8 cellular contexts compared by ENCODE assay signal in the genomic region with DNA sequence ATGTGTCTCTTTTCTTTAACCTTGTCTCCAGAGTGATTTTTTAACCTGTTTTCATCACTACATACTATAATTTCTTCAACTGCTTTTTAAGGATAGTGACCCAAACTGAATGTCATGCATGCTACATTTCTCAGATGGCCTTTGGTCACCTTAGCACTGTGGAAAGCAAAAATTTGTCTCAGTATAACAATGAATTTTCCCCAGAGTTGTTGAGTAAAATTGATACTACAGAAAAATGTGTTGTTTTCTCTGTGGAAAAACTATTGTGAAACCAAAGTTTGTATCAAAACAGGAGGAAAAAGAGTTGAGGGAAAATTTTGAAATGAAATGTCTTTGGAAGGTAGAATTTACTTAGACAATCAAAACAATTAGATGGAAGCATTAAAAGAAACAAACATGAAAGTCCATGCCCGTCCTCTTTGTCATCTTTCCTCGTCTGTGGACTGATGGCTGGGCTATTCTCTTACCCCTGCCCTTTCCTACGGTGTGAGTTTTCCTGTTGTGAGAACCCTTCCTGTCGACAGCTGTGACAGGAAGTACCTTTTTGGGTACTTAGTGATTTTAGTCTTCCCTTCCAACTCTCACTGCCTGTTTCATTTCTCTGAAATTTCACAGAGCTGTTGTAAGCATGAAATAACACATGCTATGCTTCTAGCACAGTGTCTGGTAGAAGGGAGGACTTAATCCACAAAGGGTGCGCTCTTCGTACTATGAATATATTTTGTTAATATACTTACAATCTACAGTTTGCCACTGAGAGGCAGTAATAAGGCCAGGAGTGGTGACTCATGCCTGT.
A peak's percentile ranks its signal among the peaks of the same experiment; 100 is the strongest.
DNase-seq lines count a peak whose midpoint lies in the region; ATAC-seq lines count a peak whose summit lies in the region.

No MANE protein-coding gene starts in this region.

- H3K9me3 Mint-ChIP-seq in T-helper 1 cell treated with Interleukin-12 subunit alpha and Interleukin-12 subunit beta and Interleukin-4 antibody, amounts not matched to agents 30 μg/mL and 1 μg/mL, for 36 hours = no peaks in the 10 kb centered on the region

- DNase-seq in islet precursor cell (no peak), activated gamma-delta T cell treated with Interleukin-2 at 50 U/mL for 16 hours (no peak)
- no peak for DNase-seq in stimulated activated CD4-positive, alpha-beta T cell treated with anti-CD3 and anti-CD28 coated beads, Interleukin-4, amount 100 ng/mL, for 4 hours
- no peak for DNase-seq in activated CD4-positive, CD25-positive, alpha-beta regulatory T cell (lab: John Stamatoyannopoulos, UW)

- ATAC-seq in GM18867 (IDR thresholded peaks at IDR 0.05; ENCODE audit: unreplicated experiment) = peak; percentile 50
- peak; percentile 51 for ATAC-seq in HG02623 (IDR thresholded peaks at IDR 0.05; ENCODE audit: unreplicated experiment)

- peaks cover 38% of the 10 kb centered on the region for H3K4me1 Mint-ChIP-seq in T-helper 1 cell treated with Interleukin-12 subunit alpha and Interleukin-12 subunit beta and Interleukin-4 antibody, amounts not matched to agents 30 μg/mL and 1 μg/mL, for 36 hours (ENCODE audit: low read depth)

- H3K27ac ChIP-seq in rectal smooth muscle tissue (ENCODE audit: low read depth, low read length) = peak overlapping the region; percentile 85

- peaks cover 27% of the 10 kb centered on the region for H3K36me3 Mint-ChIP-seq in T-helper 1 cell treated with Interleukin-12 subunit alpha and Interleukin-12 subunit beta and Interleukin-4 antibody, amounts not matched to agents 30 μg/mL and 1 μg/mL, for 36 hours (ENCODE audit: low read depth)

- H3K4me1 ChIP-seq in rectal smooth muscle tissue (ENCODE audit: control insufficient read depth, insufficient read depth, low read length) = peaks cover 7% of the 10 kb centered on the region

- peak overlapping the region; percentile 78 for H3K27ac Mint-ChIP-seq in T-helper 1 cell treated with Interleukin-12 subunit alpha and Interleukin-12 subunit beta and Interleukin-4 antibody, amounts not matched to agents 30 μg/mL and 1 μg/mL, for 36 hours

- no peak overlapping the region for H3K9ac ChIP-seq in rectal smooth muscle tissue (ENCODE audit: low read length)

- H3K27me3 Mint-ChIP-seq in T-helper 1 cell treated with Interleukin-12 subunit alpha and Interleukin-12 subunit beta and Interleukin-4 antibody, amounts not matched to agents 30 μg/mL and 1 μg/mL, for 36 hours (ENCODE audit: low read depth) = no peaks in the 10 kb centered on the region

- H3K4me3 Mint-ChIP-seq in T-helper 1 cell treated with Interleukin-12 subunit alpha and Interleukin-12 subunit beta and Interleukin-4 antibody, amounts not matched to agents 30 μg/mL and 1 μg/mL, for 36 hours = peak overlapping the region; percentile 58

- peaks cover 16% of the 10 kb centered on the region for H3K36me3 ChIP-seq in rectal smooth muscle tissue (ENCODE audit: control insufficient read depth, insufficient read depth, low read length)

- no peaks in the 10 kb centered on the region for H3K27me3 ChIP-seq in rectal smooth muscle tissue (ENCODE audit: control insufficient read depth, insufficient read depth, low read length)

- no peak overlapping the region for H3K4me3 ChIP-seq in rectal smooth muscle tissue (ENCODE audit: low read length)
